2 cellular contexts compared by ENCODE assay signal in the genomic region with DNA sequence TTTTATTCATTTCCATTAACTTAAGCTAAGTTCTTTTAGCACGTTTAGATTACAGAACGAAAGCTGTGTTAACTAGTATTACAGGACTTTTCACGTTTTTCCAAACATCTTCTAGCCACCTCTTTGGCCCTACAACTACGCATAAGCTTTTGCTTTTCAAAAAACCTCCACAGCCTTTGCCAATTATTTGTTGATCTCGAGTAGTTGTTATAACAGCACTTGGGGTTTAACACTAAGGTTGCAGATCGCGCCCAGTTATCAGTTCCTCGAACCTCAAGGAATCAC.
A peak's percentile ranks its signal among the peaks of the same experiment; 100 is the strongest.
TF ChIP-seq lines count a peak whose summit lies in the region.

No MANE protein-coding gene starts in this region.

TF ChIP-seq in HCT116, 20 proteins besides CTCF, POLR2A, EP300 and RAD21:
- TF ChIP-seq YY1 (IDR thresholded peaks at IDR 0.05; ENCODE audit: extremely low read depth, insufficient replicate concordance, low read depth, low read length) (no peak), EZH2 (IDR thresholded peaks at IDR 0.05) (no peak), JUND (IDR thresholded peaks at IDR 0.05) (no peak), CEBPB (IDR thresholded peaks at IDR 0.05; ENCODE audit: low read depth) (no peak), FOSL1 (IDR thresholded peaks at IDR 0.05; ENCODE audit: low read depth) (no peak), ELF1 (IDR thresholded peaks at IDR 0.05; ENCODE audit: borderline replicate concordance, low read depth) (no peak), EZH2phosphoT487 (IDR thresholded peaks at IDR 0.05; ENCODE audit: borderline replicate concordance) (no peak), TCF7L2 (IDR thresholded peaks at IDR 0.05; ENCODE audit: borderline replicate concordance, extremely low read depth, insufficient read depth, insufficient read length) (no peak), SP1 (IDR thresholded peaks at IDR 0.05; ENCODE audit: low read depth) (no peak), ZNF274 (IDR thresholded peaks at IDR 0.05; ENCODE audit: low read depth, low read length) (no peak), SRF (IDR thresholded peaks at IDR 0.05; ENCODE audit: low read depth) (no peak; the same call in 1 of the 2 replicates)
- TF ChIP-seq, protein P1, sequence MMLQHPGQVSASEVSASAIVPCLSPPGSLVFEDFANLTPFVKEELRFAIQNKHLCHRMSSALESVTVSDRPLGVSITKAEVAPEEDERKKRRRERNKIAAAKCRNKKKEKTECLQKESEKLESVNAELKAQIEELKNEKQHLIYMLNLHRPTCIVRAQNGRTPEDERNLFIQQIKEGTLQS (IDR thresholded peaks at IDR 0.05) = no peak
- TF ChIP-seq, protein P2, sequence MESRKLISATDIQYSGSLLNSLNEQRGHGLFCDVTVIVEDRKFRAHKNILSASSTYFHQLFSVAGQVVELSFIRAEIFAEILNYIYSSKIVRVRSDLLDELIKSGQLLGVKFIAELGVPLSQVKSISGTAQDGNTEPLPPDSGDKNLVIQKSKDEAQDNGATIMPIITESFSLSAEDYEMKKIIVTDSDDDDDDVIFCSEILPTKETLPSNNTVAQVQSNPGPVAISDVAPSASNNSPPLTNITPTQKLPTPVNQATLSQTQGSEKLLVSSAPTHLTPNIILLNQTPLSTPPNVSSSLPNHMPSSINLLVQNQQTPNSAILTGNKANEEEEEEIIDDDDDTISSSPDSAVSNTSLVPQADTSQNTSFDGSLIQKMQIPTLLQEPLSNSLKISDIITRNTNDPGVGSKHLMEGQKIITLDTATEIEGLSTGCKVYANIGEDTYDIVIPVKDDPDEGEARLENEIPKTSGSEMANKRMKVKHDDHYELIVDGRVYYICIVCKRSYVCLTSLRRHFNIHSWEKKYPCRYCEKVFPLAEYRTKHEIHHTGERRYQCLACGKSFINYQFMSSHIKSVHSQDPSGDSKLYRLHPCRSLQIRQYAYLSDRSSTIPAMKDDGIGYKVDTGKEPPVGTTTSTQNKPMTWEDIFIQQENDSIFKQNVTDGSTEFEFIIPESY (IDR thresholded peaks at IDR 0.05; ENCODE audit: extremely low read depth, insufficient replicate concordance, low read length) = no peak

TF ChIP-seq in K562, 482 proteins besides CTCF, POLR2A, EP300 and RAD21 (continues in another document):
- TF ChIP-seq PHTF2 (CRISPR knock-in tag; IDR thresholded peaks at IDR 0.05) (0 out of 2 replicates have a peak, but pooled peaks have one; percentile 44), KLF1 (tag; IDR thresholded peaks at IDR 0.05) (no peak), SRF (CRISPR knock-in tag; IDR thresholded peaks at IDR 0.05) (0 out of 4 replicates have a peak, but pooled peaks of 1 of the 2 experiments have one; percentile 7), OTX1 (CRISPR knock-in tag; IDR thresholded peaks at IDR 0.05) (0 out of 2 replicates have a peak, but pooled peaks have one; percentile 31), SUPT5H (IDR thresholded peaks at IDR 0.05) (no peak), ERF (CRISPR knock-in tag; IDR thresholded peaks at IDR 0.05) (0 out of 2 replicates have a peak, but pooled peaks have one; percentile 17), ETV1 (tag; conservative IDR thresholded peaks at IDR 0.05; ENCODE audit: low read depth) (peak; percentile 39; the same call in 1 of the 2 replicates)
- TF ChIP-seq, protein P3, sequence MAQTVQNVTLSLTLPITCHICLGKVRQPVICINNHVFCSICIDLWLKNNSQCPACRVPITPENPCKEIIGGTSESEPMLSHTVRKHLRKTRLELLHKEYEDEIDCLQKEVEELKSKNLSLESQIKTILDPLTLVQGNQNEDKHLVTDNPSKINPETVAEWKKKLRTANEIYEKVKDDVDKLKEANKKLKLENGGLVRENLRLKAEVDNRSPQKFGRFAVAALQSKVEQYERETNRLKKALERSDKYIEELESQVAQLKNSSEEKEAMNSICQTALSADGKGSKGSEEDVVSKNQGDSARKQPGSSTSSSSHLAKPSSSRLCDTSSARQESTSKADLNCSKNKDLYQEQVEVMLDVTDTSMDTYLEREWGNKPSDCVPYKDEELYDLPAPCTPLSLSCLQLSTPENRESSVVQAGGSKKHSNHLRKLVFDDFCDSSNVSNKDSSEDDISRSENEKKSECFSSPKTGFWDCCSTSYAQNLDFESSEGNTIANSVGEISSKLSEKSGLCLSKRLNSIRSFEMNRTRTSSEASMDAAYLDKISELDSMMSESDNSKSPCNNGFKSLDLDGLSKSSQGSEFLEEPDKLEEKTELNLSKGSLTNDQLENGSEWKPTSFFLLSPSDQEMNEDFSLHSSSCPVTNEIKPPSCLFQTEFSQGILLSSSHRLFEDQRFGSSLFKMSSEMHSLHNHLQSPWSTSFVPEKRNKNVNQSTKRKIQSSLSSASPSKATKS (CRISPR knock-in tag; IDR thresholded peaks at IDR 0.05) = no peak
- TF ChIP-seq, protein P4, sequence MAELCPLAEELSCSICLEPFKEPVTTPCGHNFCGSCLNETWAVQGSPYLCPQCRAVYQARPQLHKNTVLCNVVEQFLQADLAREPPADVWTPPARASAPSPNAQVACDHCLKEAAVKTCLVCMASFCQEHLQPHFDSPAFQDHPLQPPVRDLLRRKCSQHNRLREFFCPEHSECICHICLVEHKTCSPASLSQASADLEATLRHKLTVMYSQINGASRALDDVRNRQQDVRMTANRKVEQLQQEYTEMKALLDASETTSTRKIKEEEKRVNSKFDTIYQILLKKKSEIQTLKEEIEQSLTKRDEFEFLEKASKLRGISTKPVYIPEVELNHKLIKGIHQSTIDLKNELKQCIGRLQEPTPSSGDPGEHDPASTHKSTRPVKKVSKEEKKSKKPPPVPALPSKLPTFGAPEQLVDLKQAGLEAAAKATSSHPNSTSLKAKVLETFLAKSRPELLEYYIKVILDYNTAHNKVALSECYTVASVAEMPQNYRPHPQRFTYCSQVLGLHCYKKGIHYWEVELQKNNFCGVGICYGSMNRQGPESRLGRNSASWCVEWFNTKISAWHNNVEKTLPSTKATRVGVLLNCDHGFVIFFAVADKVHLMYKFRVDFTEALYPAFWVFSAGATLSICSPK (IDR thresholded peaks at IDR 0.05; ENCODE audit: borderline replicate concordance) = no peak
- TF ChIP-seq, protein P5, sequence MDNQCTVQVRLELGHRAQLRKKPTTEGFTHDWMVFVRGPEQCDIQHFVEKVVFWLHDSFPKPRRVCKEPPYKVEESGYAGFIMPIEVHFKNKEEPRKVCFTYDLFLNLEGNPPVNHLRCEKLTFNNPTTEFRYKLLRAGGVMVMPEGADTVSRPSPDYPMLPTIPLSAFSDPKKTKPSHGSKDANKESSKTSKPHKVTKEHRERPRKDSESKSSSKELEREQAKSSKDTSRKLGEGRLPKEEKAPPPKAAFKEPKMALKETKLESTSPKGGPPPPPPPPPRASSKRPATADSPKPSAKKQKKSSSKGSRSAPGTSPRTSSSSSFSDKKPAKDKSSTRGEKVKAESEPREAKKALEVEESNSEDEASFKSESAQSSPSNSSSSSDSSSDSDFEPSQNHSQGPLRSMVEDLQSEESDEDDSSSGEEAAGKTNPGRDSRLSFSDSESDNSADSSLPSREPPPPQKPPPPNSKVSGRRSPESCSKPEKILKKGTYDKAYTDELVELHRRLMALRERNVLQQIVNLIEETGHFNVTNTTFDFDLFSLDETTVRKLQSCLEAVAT (IDR thresholded peaks at IDR 0.05) = 0 out of 4 replicates have a peak, but pooled peaks of 1 of the 2 experiments have one; percentile 8
- TF ChIP-seq, protein P6, sequence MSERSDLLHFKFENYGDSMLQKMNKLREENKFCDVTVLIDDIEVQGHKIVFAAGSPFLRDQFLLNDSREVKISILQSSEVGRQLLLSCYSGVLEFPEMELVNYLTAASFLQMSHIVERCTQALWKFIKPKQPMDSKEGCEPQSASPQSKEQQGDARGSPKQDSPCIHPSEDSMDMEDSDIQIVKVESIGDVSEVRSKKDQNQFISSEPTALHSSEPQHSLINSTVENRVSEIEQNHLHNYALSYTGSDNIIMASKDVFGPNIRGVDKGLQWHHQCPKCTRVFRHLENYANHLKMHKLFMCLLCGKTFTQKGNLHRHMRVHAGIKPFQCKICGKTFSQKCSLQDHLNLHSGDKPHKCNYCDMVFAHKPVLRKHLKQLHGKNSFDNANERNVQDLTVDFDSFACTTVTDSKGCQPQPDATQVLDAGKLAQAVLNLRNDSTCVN (CRISPR knock-in tag; IDR thresholded peaks at IDR 0.05) = 0 out of 2 replicates have a peak, but pooled peaks have one; percentile 22
- TF ChIP-seq, protein P7, sequence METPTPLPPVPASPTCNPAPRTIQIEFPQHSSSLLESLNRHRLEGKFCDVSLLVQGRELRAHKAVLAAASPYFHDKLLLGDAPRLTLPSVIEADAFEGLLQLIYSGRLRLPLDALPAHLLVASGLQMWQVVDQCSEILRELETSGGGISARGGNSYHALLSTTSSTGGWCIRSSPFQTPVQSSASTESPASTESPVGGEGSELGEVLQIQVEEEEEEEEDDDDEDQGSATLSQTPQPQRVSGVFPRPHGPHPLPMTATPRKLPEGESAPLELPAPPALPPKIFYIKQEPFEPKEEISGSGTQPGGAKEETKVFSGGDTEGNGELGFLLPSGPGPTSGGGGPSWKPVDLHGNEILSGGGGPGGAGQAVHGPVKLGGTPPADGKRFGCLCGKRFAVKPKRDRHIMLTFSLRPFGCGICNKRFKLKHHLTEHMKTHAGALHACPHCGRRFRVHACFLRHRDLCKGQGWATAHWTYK (CRISPR knock-in tag; IDR thresholded peaks at IDR 0.05) = peak; percentile 63; the same call in 1 of the 2 replicates
- TF ChIP-seq, protein P8, sequence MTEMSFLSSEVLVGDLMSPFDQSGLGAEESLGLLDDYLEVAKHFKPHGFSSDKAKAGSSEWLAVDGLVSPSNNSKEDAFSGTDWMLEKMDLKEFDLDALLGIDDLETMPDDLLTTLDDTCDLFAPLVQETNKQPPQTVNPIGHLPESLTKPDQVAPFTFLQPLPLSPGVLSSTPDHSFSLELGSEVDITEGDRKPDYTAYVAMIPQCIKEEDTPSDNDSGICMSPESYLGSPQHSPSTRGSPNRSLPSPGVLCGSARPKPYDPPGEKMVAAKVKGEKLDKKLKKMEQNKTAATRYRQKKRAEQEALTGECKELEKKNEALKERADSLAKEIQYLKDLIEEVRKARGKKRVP (CRISPR knock-in tag; IDR thresholded peaks at IDR 0.05) = 0 out of 2 replicates have a peak, but pooled peaks have one; percentile 28
- TF ChIP-seq, protein P9, sequence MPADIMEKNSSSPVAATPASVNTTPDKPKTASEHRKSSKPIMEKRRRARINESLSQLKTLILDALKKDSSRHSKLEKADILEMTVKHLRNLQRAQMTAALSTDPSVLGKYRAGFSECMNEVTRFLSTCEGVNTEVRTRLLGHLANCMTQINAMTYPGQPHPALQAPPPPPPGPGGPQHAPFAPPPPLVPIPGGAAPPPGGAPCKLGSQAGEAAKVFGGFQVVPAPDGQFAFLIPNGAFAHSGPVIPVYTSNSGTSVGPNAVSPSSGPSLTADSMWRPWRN (IDR thresholded peaks at IDR 0.05; ENCODE audit: low read depth) = no peak
- TF ChIP-seq, protein P10, sequence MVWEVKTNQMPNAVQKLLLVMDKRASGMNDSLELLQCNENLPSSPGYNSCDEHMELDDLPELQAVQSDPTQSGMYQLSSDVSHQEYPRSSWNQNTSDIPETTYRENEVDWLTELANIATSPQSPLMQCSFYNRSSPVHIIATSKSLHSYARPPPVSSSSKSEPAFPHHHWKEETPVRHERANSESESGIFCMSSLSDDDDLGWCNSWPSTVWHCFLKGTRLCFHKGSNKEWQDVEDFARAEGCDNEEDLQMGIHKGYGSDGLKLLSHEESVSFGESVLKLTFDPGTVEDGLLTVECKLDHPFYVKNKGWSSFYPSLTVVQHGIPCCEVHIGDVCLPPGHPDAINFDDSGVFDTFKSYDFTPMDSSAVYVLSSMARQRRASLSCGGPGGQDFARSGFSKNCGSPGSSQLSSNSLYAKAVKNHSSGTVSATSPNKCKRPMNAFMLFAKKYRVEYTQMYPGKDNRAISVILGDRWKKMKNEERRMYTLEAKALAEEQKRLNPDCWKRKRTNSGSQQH (CRISPR knock-in tag; IDR thresholded peaks at IDR 0.05) = 0 out of 2 replicates have a peak, but pooled peaks have one; percentile 20
- TF ChIP-seq, protein P11, sequence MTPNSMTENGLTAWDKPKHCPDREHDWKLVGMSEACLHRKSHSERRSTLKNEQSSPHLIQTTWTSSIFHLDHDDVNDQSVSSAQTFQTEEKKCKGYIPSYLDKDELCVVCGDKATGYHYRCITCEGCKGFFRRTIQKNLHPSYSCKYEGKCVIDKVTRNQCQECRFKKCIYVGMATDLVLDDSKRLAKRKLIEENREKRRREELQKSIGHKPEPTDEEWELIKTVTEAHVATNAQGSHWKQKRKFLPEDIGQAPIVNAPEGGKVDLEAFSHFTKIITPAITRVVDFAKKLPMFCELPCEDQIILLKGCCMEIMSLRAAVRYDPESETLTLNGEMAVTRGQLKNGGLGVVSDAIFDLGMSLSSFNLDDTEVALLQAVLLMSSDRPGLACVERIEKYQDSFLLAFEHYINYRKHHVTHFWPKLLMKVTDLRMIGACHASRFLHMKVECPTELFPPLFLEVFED (CRISPR knock-in tag; conservative IDR thresholded peaks at IDR 0.05) = 0 out of 2 replicates have a peak, but pooled peaks have one; percentile 51
- TF ChIP-seq, protein P12, sequence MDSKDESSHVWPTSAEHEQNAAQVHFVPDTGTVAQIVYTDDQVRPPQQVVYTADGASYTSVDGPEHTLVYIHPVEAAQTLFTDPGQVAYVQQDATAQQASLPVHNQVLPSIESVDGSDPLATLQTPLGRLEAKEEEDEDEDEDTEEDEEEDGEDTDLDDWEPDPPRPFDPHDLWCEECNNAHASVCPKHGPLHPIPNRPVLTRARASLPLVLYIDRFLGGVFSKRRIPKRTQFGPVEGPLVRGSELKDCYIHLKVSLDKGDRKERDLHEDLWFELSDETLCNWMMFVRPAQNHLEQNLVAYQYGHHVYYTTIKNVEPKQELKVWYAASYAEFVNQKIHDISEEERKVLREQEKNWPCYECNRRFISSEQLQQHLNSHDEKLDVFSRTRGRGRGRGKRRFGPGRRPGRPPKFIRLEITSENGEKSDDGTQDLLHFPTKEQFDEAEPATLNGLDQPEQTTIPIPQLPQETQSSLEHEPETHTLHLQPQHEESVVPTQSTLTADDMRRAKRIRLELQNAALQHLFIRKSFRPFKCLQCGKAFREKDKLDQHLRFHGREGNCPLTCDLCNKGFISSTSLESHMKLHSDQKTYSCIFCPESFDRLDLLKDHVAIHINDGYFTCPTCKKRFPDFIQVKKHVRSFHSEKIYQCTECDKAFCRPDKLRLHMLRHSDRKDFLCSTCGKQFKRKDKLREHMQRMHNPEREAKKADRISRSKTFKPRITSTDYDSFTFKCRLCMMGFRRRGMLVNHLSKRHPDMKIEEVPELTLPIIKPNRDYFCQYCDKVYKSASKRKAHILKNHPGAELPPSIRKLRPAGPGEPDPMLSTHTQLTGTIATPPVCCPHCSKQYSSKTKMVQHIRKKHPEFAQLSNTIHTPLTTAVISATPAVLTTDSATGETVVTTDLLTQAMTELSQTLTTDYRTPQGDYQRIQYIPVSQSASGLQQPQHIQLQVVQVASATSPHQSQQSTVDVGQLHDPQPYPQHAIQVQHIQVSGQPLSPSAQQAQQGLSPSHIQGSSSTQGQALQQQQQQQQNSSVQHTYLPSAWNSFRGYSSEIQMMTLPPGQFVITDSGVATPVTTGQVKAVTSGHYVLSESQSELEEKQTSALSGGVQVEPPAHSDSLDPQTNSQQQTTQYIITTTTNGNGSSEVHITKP (IDR thresholded peaks at IDR 0.05; ENCODE audit: partially characterized antibody) = peak; percentile 51
